In genomic region chrX:48471504-48471903, GRCh38 we compare ENCODE assay signal across 21 cellular contexts. TPM values are rescaled to one million over a fixed set of nuclear protein-coding genes. Genes with fewer than 3 reads are reported as not detected.
"Had no signal": no experiment of that assay in that cellular context is flagged by ENCODE, and none has a peak within 500 bp of the region (broad histone marks: within the 10 kb centered on the region; RNA-seq: fewer than 3 reads in every experiment).

No MANE protein-coding gene starts in this region.

- H3K27ac ChIP-seq: esophagus muscularis mucosa, ovary, sigmoid colon, spleen, thoracic aorta had no signal

- H3K36me3 ChIP-seq: esophagus muscularis mucosa, ovary, sigmoid colon, spleen, thoracic aorta had no signal

- H3K27me3 Mint-ChIP-seq: activated CD4-positive, alpha-beta memory T cell treated with anti-CD3 and anti-CD28 coated beads, Interleukin-2, amount 10 ng/mL, durations not matched to agents 7 days and 5 days had no signal

- DNase-seq: activated CD4-positive, alpha-beta memory T cell treated with anti-CD3 and anti-CD28 coated beads, Interleukin-2, amount 10 ng/mL, durations not matched to agents 7 days and 5 days; activated CD8-positive, alpha-beta memory T cell treated with anti-CD3 and anti-CD28 coated beads, Interleukin-2, amount 50 U/mL, for 4 hours; activated effector memory CD4-positive, alpha-beta T cell treated with anti-CD3 and anti-CD28 coated beads, Interleukin-2, amount 50 U/mL, for 16 hours; activated T-cell treated with anti-CD3 and anti-CD28 coated beads, Interleukin-2, amount 50 U/mL, for 48 hours; caudate nucleus; hippocampal formation; ovary; sigmoid colon; stimulated activated CD4-positive, alpha-beta T cell treated with anti-CD3 and anti-CD28 coated beads, Interleukin-1b, Interleukin-23, amount 100 ng/mL, for 48 hours had no signal

- H3K9me3 ChIP-seq: esophagus muscularis mucosa, ovary, sigmoid colon, spleen, thoracic aorta had no signal

- H3K9me3 Mint-ChIP-seq: activated CD4-positive, alpha-beta memory T cell treated with anti-CD3 and anti-CD28 coated beads, Interleukin-2, amount 10 ng/mL, durations not matched to agents 7 days and 5 days had no signal

- FAIRE-seq: colon, endometrium had no signal

- H3K4me3 Mint-ChIP-seq: activated CD4-positive, alpha-beta memory T cell treated with anti-CD3 and anti-CD28 coated beads, Interleukin-2, amount 10 ng/mL, durations not matched to agents 7 days and 5 days had no signal

- H3K27ac Mint-ChIP-seq: activated CD4-positive, alpha-beta memory T cell treated with anti-CD3 and anti-CD28 coated beads, Interleukin-2, amount 10 ng/mL, durations not matched to agents 7 days and 5 days had no signal

- H3K4me3 ChIP-seq: esophagus muscularis mucosa, ovary, sigmoid colon, spleen, thoracic aorta had no signal

- H3K27me3 ChIP-seq: ovary, sigmoid colon had no signal

RNA-seq across cellular contexts. Expression of gene SSX4B, which starts 59.7 kb away (rescaled TPM):
- total RNA-seq: activated CD4-positive, alpha-beta memory T cell treated with anti-CD3 and anti-CD28 coated beads, Interleukin-2, amount 10 ng/mL, durations not matched to agents 7 days and 5 days; esophagus muscularis mucosa; glomerular endothelial cell; liver; mesenteric fat pad; ovary; sigmoid colon; spleen; T-helper 2 cell treated with Interferon-gamma antibody and Interleukin-4, amounts not matched to agents 100 ng/mL and 5 ng/mL, for 36 hours; thoracic aorta; urinary bladder had no signal
- polyA plus RNA-seq: adipose tissue, liver, neural cell, ovary, sigmoid colon, spleen, urinary bladder had no signal
